10 cellular contexts compared by ENCODE assay signal in the genomic region with DNA sequence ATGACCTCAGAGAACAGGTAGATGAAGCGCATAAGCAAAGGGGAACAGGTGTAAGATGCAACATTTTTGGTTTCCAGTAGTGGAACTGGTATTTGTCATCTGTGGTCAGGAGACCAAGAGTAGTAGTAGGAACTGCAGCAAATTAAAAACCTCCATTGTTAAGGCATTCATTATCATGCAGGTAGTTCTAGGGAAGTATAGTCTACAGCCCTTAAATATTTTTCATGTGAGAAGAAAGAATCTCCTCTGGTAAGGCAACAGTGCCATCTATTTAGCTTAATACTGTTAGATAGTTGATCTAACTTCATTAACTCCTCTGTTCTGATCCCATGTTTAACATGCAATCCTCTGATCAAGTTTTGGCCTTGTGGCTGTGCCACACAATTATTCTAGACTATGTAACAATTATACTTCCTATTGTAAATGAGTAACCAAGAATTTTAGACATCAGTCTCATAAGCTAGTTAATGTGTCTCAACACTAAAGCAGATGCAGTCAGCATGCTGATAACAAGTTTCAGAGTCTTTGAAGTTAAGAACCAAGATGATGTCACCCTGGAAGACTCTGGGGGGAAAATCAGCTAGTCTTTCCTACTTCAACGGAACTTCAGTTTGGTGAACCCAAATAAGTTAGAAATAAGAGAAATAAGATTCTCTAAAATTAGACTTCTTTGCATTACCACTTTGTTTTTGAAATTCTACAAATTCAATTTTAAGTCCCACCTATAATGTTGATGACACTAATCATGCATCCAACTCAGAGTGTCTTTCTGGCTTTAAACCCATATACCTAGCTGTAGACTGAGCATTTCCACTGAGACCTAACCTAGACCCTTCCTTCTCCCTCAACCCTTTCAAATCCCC.
DNase-seq lines count a peak whose midpoint lies in the region; ATAC-seq and TF ChIP-seq lines count a peak whose summit lies in the region.
"Had no signal": no experiment of that assay in that cellular context is flagged by ENCODE, and none has a peak within 500 bp of the region (broad histone marks: within the 10 kb centered on the region; RNA-seq: fewer than 3 reads in every experiment).

No MANE protein-coding gene starts in this region.

- peak; percentile 89 for ATAC-seq in GM18498 (IDR thresholded peaks at IDR 0.05; ENCODE audit: unreplicated experiment)
- peak; percentile 83 for ATAC-seq in GM21423 (IDR thresholded peaks at IDR 0.05; ENCODE audit: unreplicated experiment)
- peak; percentile 82 for ATAC-seq in HG03135 (IDR thresholded peaks at IDR 0.05; ENCODE audit: unreplicated experiment)

- DNase-seq in colonic mucosa (no peak), retina (no peak), stomach (no peak), ecto neural progenitor cell (ENCODE audit: low spot score) (no peak)
- DNase-seq in stimulated activated CD4-positive, alpha-beta T cell treated with anti-CD3 and anti-CD28 coated beads, Interleukin-2, amount 100 ng/mL, for 24 hours = no peak

- no peaks in the 10 kb centered on the region for H3K4me1 ChIP-seq in colonic mucosa
- peaks cover 0 to 34% (median 20%) of the 10 kb centered on the region in 4 donors for H3K4me1 ChIP-seq in stomach

- H3K36me3 ChIP-seq in colonic mucosa (no peaks in the 10 kb centered on the region), stomach (no peaks in the 10 kb centered on the region)
- H3K36me3 ChIP-seq: SJSA1 had no signal

- H3K27ac ChIP-seq in colonic mucosa (peak overlapping the region; percentile 19), stomach (no peak overlapping the region)
- H3K27ac ChIP-seq: coronary artery, SJSA1 had no signal

- 80 to 98% (median 87%) methylated on average over 2 of the region's 2 CpGs for WGBS in stomach, 5 donors

- no peaks in the 10 kb centered on the region for H3K27me3 ChIP-seq in colonic mucosa
- H3K27me3 ChIP-seq in stomach = no peaks in the 10 kb centered on the region

- no peak overlapping the region for H3K9ac ChIP-seq in colonic mucosa (ENCODE audit: low read depth in 2 of 2, low read length in 2 of 2)

- intact Hi-C loops in colonic mucosa (cut with DNase I) (no loop called here), stomach (cut with DNase I; ENCODE audit: low total_unique reads) (no loop called here)

- no peak for TF ChIP-seq POLR2A in stomach (IDR thresholded peaks at IDR 0.05)

- no peak for TF ChIP-seq CTCF in colonic mucosa (IDR thresholded peaks at IDR 0.05)
- TF ChIP-seq CTCF in stomach (IDR thresholded peaks at IDR 0.05) = no peak

- H3K4me3 ChIP-seq in colonic mucosa (no peak overlapping the region), stomach (no peak overlapping the region)
- H3K4me3 ChIP-seq: coronary artery, SJSA1 had no signal

- no peaks in the 10 kb centered on the region for H3K9me3 ChIP-seq in colonic mucosa
- H3K9me3 ChIP-seq in stomach = no peaks in the 10 kb centered on the region
- H3K9me3 ChIP-seq: SJSA1 had no signal

- no peak for TF ChIP-seq EP300 in stomach (IDR thresholded peaks at IDR 0.05)
